ENCODE assay signal across 24 cellular contexts in genomic region chr5:128408622-128409021, GRCh38.
A peak's percentile ranks its signal among the peaks of the same experiment; 100 is the strongest.
DNase-seq lines count a peak whose midpoint lies in the region; ATAC-seq and TF ChIP-seq lines count a peak whose summit lies in the region.
"Had no signal": no experiment of that assay in that cellular context is flagged by ENCODE, and none has a peak within 500 bp of the region (broad histone marks: within the 10 kb centered on the region; RNA-seq: fewer than 3 reads in every experiment).

No MANE protein-coding gene starts in this region.

- CTCF ChIA-PET in OCI-LY7 (lab: Charles Lee; ENCODE audit: unreplicated experiment) = no interaction called here

- TF ChIP-seq CTCF in prostate gland (IDR thresholded peaks at IDR 0.05) (no peak), OCI-LY7 (conservative IDR thresholded peaks at IDR 0.05; ENCODE audit: low read length) (no peak)

- H3K27me3 ChIP-seq in mesenchymal stem cell (ENCODE audit: control insufficient read depth in 1 of 2, insufficient read depth in 1 of 2, low read length in 2 of 2) (no peaks in the 10 kb centered on the region), prostate gland (replicated peaks; ENCODE audit: insufficient read depth) (no peaks in the 10 kb centered on the region)
- H3K27me3 ChIP-seq: gastrocnemius medialis, ovary had no signal

- H4K20me1 ChIP-seq in OCI-LY7 (ENCODE audit: insufficient read depth, low read length) = no peaks in the 10 kb centered on the region

- intact Hi-C loops in prostate gland (cut with DNase I) (no loop called here), OCI-LY7 (cut with micrococcal nuclease; ENCODE audit: unreplicated experiment) (no loop called here)

- peaks cover 2% of the 10 kb centered on the region for H3K79me1 ChIP-seq in mesenchymal stem cell (replicated peaks; ENCODE audit: low read length, poor library complexity, severe bottlenecking)

- H2BK12ac ChIP-seq in mesenchymal stem cell (ENCODE audit: low read length in 2 of 2) = no peak overlapping the region

- H3K4me3 ChIP-seq in mesenchymal stem cell (ENCODE audit: insufficient read depth in 1 of 2, low read depth in 1 of 2, low read length in 2 of 2) (no peak overlapping the region), prostate gland (no peak overlapping the region), OCI-LY7 (ENCODE audit: low read depth, low read length, poor library complexity, severe bottlenecking) (no peak overlapping the region)
- H3K4me3 ChIP-seq: gastrocnemius medialis, HAP-1, ovary had no signal

- no peaks in the 10 kb centered on the region for H3K79me2 ChIP-seq in OCI-LY7 (ENCODE audit: insufficient read depth, low read depth, low read length)

- H3K27ac ChIP-seq in mesenchymal stem cell (ENCODE audit: low read length, poor library complexity, severe bottlenecking) = no peak overlapping the region
- no peak overlapping the region for H3K27ac ChIP-seq in prostate gland
- no peak overlapping the region for H3K27ac ChIP-seq in OCI-LY7 (ENCODE audit: low read depth, low read length, poor library complexity, severe bottlenecking)
- H3K27ac ChIP-seq: C4-2B, gastrocnemius medialis, KMS-11, ovary had no signal

- H3K4ac ChIP-seq in mesenchymal stem cell (ENCODE audit: low read depth in 1 of 2, low read length in 2 of 2) = no peak overlapping the region

- no peak overlapping the region for H2AK5ac ChIP-seq in mesenchymal stem cell (ENCODE audit: low read length, severe bottlenecking)

- BruUV-seq in OCI-LY7 (replicated peaks; lab: Mats Ljungman, UMichigan) = no TSS peak

- no peaks in the 10 kb centered on the region for H3K9me3 ChIP-seq in mesenchymal stem cell (ENCODE audit: control insufficient read depth, low read length)
- H3K9me3 ChIP-seq in prostate gland = no peaks in the 10 kb centered on the region
- no peaks in the 10 kb centered on the region for H3K9me3 ChIP-seq in OCI-LY7 (ENCODE audit: low read length)
- H3K9me3 ChIP-seq: gastrocnemius medialis, HAP-1, ovary had no signal

- H4K91ac ChIP-seq in mesenchymal stem cell (ENCODE audit: low read length) = no peak overlapping the region

- no peak overlapping the region for H2BK120ac ChIP-seq in mesenchymal stem cell (ENCODE audit: low read depth, low read length)

- WGBS in mesenchymal stem cell = 98% methylated on average over 3 of the region's 5 CpGs
- 95% methylated on average over 5 of the region's 5 CpGs for WGBS in prostate gland

- no peak overlapping the region for H3K9ac ChIP-seq in mesenchymal stem cell (ENCODE audit: low read length)
- H3K9ac ChIP-seq: KMS-11 had no signal

- H2AFZ ChIP-seq in mesenchymal stem cell (ENCODE audit: low read depth, low read length) = no peak overlapping the region
- H2AFZ ChIP-seq in OCI-LY7 (ENCODE audit: low read length) = no peak overlapping the region

- H3K4me1 ChIP-seq in mesenchymal stem cell (ENCODE audit: control insufficient read depth, insufficient read depth, low read depth, low read length) = peaks cover 2% of the 10 kb centered on the region
- no peaks in the 10 kb centered on the region for H3K4me1 ChIP-seq in prostate gland (replicated peaks)
- no peaks in the 10 kb centered on the region for H3K4me1 ChIP-seq in OCI-LY7 (ENCODE audit: insufficient read depth, low read length, poor library complexity, severe bottlenecking)
- H3K4me1 ChIP-seq: gastrocnemius medialis, HAP-1 had no signal

- H3K4me2 ChIP-seq in mesenchymal stem cell (ENCODE audit: low read length, poor library complexity, severe bottlenecking) (no peak overlapping the region), OCI-LY7 (ENCODE audit: low read length) (no peak overlapping the region)
- H3K4me2 ChIP-seq: KMS-11 had no signal

- H2BK15ac ChIP-seq in mesenchymal stem cell (ENCODE audit: low read depth, poor library complexity, severe bottlenecking) = no peak overlapping the region

- no peaks in the 10 kb centered on the region for H3K9me2 ChIP-seq in OCI-LY7 (ENCODE audit: insufficient read depth, low read length)

- no peak overlapping the region for H4K8ac ChIP-seq in mesenchymal stem cell (ENCODE audit: low read length)

- H3K14ac ChIP-seq in mesenchymal stem cell (ENCODE audit: low read length in 2 of 2) = no peak overlapping the region

- no peak for TF ChIP-seq POLR2A in prostate gland (IDR thresholded peaks at IDR 0.05)

- H3K23ac ChIP-seq in mesenchymal stem cell (ENCODE audit: low read length in 2 of 2) = no peak overlapping the region

- ATAC-seq in GM18868 (IDR thresholded peaks at IDR 0.05; ENCODE audit: unreplicated experiment) = peak; percentile 49
- ATAC-seq: activated T-cell treated with anti-CD3 and anti-CD28 coated beads, Interleukin-2, amount 50 U/mL, for 4 hours; gastrocnemius medialis; sciatic nerve; T-cell had no signal

- peaks cover 11 to 13% of the 10 kb centered on the region in 2 experiments for H3K36me3 ChIP-seq in mesenchymal stem cell (ENCODE audit: control insufficient read depth in 1 of 2, insufficient read depth in 2 of 2, low read depth in 1 of 2, low read length in 2 of 2)
- H3K36me3 ChIP-seq in prostate gland = no peaks in the 10 kb centered on the region
- H3K36me3 ChIP-seq in OCI-LY7 (ENCODE audit: insufficient read depth, low read length) = no peaks in the 10 kb centered on the region
- H3K36me3 ChIP-seq: gastrocnemius medialis, HAP-1, ovary had no signal

- DNase-seq in A172 (ENCODE audit: low spot score) = peak; percentile 11
- DNase-seq in amniotic epithelial cell (ENCODE audit: low read depth) = peak; percentile 44
- peak; percentile 42 for DNase-seq in mesenchymal stem cell
- no peak for DNase-seq in prostate gland (ENCODE audit: low spot score)
- no peak for DNase-seq in activated gamma-delta T cell (lab: John Stamatoyannopoulos, UW)
- DNase-seq in OCI-LY7 (ENCODE audit: low spot score) = no peak
- no peak for DNase-seq in cerebellar nuclear complex (lab: John Stamatoyannopoulos, UW)
- DNase-seq: activated CD8-positive, alpha-beta memory T cell treated with anti-CD3 and anti-CD28 coated beads for 24 hours; activated naive CD4-positive, alpha-beta T cell treated with Interleukin-2 at 50 U/mL for 16 hours; activated T-cell treated with anti-CD3 and anti-CD28 coated beads, Interleukin-2, amount 50 U/mL, for 4 hours; amniotic stem cell; central memory CD4-positive, alpha-beta T cell; erythroblast; gastrocnemius medialis; MV-4-11; NCI-H2029; NCI-H446; ovary; T-cell had no signal

- POLR2A ChIA-PET in OCI-LY7 (lab: Charles Lee) = interaction anchor here (0.7 kb wide), 1 partner anchor 1423 kb away, joined by 3 read pairs; no protein-coding TSS in a partner anchor

- no peak overlapping the region for H2BK5ac ChIP-seq in mesenchymal stem cell (ENCODE audit: low read depth, low read length, poor library complexity, severe bottlenecking)

- H3K18ac ChIP-seq in mesenchymal stem cell (ENCODE audit: low read depth in 1 of 2, low read length in 2 of 2) = no peak overlapping the region

Comparison
In these comparisons a context has a peak if more than half of its experiments do, and no peak if none do; other contexts are left out.
1. DNase-seq: peak in A172 (single experiment), amniotic epithelial cell (single experiment) and mesenchymal stem cell (single experiment); none in prostate gland (single experiment), activated gamma-delta T cell (single experiment), OCI-LY7 (single experiment) and cerebellar nuclear complex (0 of 2).